Comparison of ENCODE assay signal across 8 cellular contexts in genomic region chr10:45421231-45422097, GRCh38. TPM values are rescaled to one million over a fixed set of nuclear protein-coding genes. Genes with fewer than 3 reads are reported as not detected.
DNase-seq lines count a peak whose midpoint lies in the region; ATAC-seq and TF ChIP-seq lines count a peak whose summit lies in the region.

No MANE protein-coding gene starts in this region.

- WGBS in heart left ventricle, 4 donors: 74 to 95% (median 84%) methylated on average over 5 to 7 of the region's 7 CpGs
- 72 to 80% methylated on average over 6 to 7 of the region's 7 CpGs for WGBS in upper lobe of left lung, 2 donors

- H3K27ac ChIP-seq in heart left ventricle (peak overlapping the region in 8 of 12 donors; percentile 2 to 99 (median 96)), duodenal mucosa (ENCODE audit: low read depth, low read length) (peak overlapping the region; percentile 65), upper lobe of left lung (peak overlapping the region; percentile 90 to 96 (median 94))

- DNase-seq in heart left ventricle (no peak), cardiac septum (ENCODE audit: low spot score) (no peak), RPMI7951 (ENCODE audit: low read depth) (peak; percentile 15), upper lobe of left lung (peak in 1 of 2 donors; percentile 52), SW 1271 (lab: John Stamatoyannopoulos, UW) (no peak), NCI-H510A (lab: John Stamatoyannopoulos, UW) (no peak)
- no peak for DNase-seq in stimulated activated naive CD4-positive, alpha-beta T cell treated with Interleukin-2 at 50 U/mL for 16 hours (lab: John Stamatoyannopoulos, UW)

- H3K4me3 ChIP-seq in heart left ventricle (no peak overlapping the region), duodenal mucosa (ENCODE audit: low read depth in 1 of 2, low read length in 2 of 2) (no peak overlapping the region), upper lobe of left lung (no peak overlapping the region)

- TF ChIP-seq CTCF in heart left ventricle (IDR thresholded peaks at IDR 0.05) (no peak), upper lobe of left lung (IDR thresholded peaks at IDR 0.05) (no peak)

- no peak for TF ChIP-seq EP300 in upper lobe of left lung (IDR thresholded peaks at IDR 0.05)

- ATAC-seq in heart left ventricle (no peak), upper lobe of left lung (ENCODE audit: low FRiP score in 2 of 2) (peak in 1 of 2 donors; percentile 4)

- H3K36me3 ChIP-seq in heart left ventricle (no peaks in the 10 kb centered on the region), duodenal mucosa (ENCODE audit: control insufficient read depth in 1 of 2, insufficient read depth in 2 of 2, low read length in 2 of 2) (no peaks in the 10 kb centered on the region), upper lobe of left lung (no peaks in the 10 kb centered on the region)

- peaks cover 5 to 76% (median 24%) of the 10 kb centered on the region in 12 donors for H3K4me1 ChIP-seq in heart left ventricle
- peaks cover 28 to 44% of the 10 kb centered on the region in 2 donors for H3K4me1 ChIP-seq in duodenal mucosa (ENCODE audit: control insufficient read depth in 1 of 2, insufficient read depth in 2 of 2, low read length in 2 of 2)
- H3K4me1 ChIP-seq in upper lobe of left lung: peaks cover 36 to 50% (median 43%) of the 10 kb centered on the region in 4 donors

- TF ChIP-seq POLR2A in heart left ventricle (IDR thresholded peaks at IDR 0.05) (no peak), upper lobe of left lung (IDR thresholded peaks at IDR 0.05) (no peak)

- no peaks in the 10 kb centered on the region for H3K9me3 ChIP-seq in heart left ventricle
- H3K9me3 ChIP-seq in duodenal mucosa (ENCODE audit: control insufficient read depth in 1 of 2, low read length in 2 of 2): no peaks in the 10 kb centered on the region
- H3K9me3 ChIP-seq in upper lobe of left lung: no peaks in the 10 kb centered on the region

- H3K9ac ChIP-seq in duodenal mucosa (ENCODE audit: low read depth in 1 of 2, low read length in 2 of 2): peak overlapping the region; percentile 16 to 32

- intact Hi-C loops in heart left ventricle (cut with DNase I) (loop anchor here in 2 of 10 donors (5.0 to 10.0 kb wide), 2 partner anchors 41 to 417 kb away; partner anchors contain the start of gene ZNF22 (in 1 of the 2)), cardiac septum (cut with DNase I) (no loop called here)

- no peaks in the 10 kb centered on the region for H3K27me3 ChIP-seq in heart left ventricle
- H3K27me3 ChIP-seq in duodenal mucosa (ENCODE audit: control insufficient read depth in 1 of 2, insufficient read depth in 2 of 2, low read length in 2 of 2): no peaks in the 10 kb centered on the region
- H3K27me3 ChIP-seq in upper lobe of left lung: no peaks in the 10 kb centered on the region

RNA-seq across cellular contexts. Expression of gene ALOX5, which starts 47.4 kb away (rescaled TPM):
- total RNA-seq in heart left ventricle (10 to 100 TPM in 3 of 9 donors, 1 to 10 TPM in 6; 1.3 to 36.1 (median 5.8) TPM), cardiac septum (4.9 TPM), upper lobe of left lung (100 to 1,000 TPM; 113 to 686 (median 280) TPM)
- polyA plus RNA-seq in heart left ventricle: 1 to 10 TPM; 3.4 to 6.1 TPM
- 0.10 TPM in 1 of 2 replicates, not detected in the other for total RNA-seq in RPMI7951 (2014; rRNA removed; shearing (Covaris generic))
